ENCODE assay signal across 11 cellular contexts in the genomic region with DNA sequence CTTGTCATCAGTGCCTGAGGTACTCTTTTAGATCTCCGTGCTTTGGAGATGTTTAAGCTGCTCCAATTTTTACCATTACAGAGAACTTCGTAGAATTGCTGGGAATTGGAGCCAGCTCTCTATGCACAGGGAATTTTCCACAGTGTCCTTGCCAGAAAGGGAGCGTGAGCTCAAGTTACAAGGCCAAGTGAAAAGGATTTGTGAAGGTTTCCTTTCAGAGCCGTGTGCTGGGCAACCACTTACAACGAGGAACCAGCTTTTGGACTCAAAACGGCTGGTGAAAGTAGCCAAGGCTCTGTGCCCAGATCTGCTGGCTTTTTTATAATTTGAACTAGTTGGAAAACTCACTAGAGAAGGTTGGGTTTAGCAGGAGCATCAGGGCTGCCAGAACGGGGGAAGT.
DNase-seq lines count a peak whose midpoint lies in the region; ATAC-seq and TF ChIP-seq lines count a peak whose summit lies in the region.
"Had no signal": no experiment of that assay in that cellular context is flagged by ENCODE, and none has a peak within 500 bp of the region (broad histone marks: within the 10 kb centered on the region; RNA-seq: fewer than 3 reads in every experiment).

No MANE protein-coding gene starts in this region.

- H3K27ac ChIP-seq in adrenal gland (peak overlapping the region; percentile 34 to 84 (median 80)), left ventricle myocardium inferior (replicated peaks) (peak overlapping the region; percentile 29), prostate gland (peak overlapping the region; percentile 70 to 72), left lung (peak overlapping the region in 1 of 2 donors; percentile 10)

- H3K36me3 Mint-ChIP-seq in activated naive CD4-positive, alpha-beta T cell treated with anti-CD3 and anti-CD28 coated beads, Interleukin-2, amount 50 U/mL, for 72 hours = peaks cover 5 to 11% of the 10 kb centered on the region in 2 donors

- intact Hi-C loops in adrenal gland (cut with DNase I) (no loop called here), left ventricle myocardium inferior (cut with micrococcal nuclease) (no loop called here), prostate gland (cut with DNase I) (loop anchor here (10.0 kb wide), 1 partner anchor 52 kb away; no protein-coding TSS in a partner anchor), left lung (cut with DNase I) (no loop called here)

- no peaks in the 10 kb centered on the region for H3K27me3 ChIP-seq in adrenal gland
- H3K27me3 ChIP-seq in left ventricle myocardium inferior (ENCODE audit: low read depth) = no peaks in the 10 kb centered on the region
- no peaks in the 10 kb centered on the region for H3K27me3 ChIP-seq in prostate gland (replicated peaks; ENCODE audit: insufficient read depth)
- no peaks in the 10 kb centered on the region for H3K27me3 ChIP-seq in left lung

- WGBS in adrenal gland, 4 donors = 27 to 33% (median 30%) methylated on average over 7 of the region's 7 CpGs
- WGBS in prostate gland = 10% methylated on average over 7 of the region's 7 CpGs

- H3K4me1 ChIP-seq in adrenal gland (replicated peaks in 1 of 2) = peaks cover 17 to 42% of the 10 kb centered on the region in 2 donors
- H3K4me1 ChIP-seq in left ventricle myocardium inferior = peaks cover 37% of the 10 kb centered on the region
- peaks cover 20% of the 10 kb centered on the region for H3K4me1 ChIP-seq in prostate gland (replicated peaks)
- H3K4me1 ChIP-seq in left lung = peaks cover 4 to 14% of the 10 kb centered on the region in 2 donors
- H3K4me1 ChIP-seq: Caco-2 had no signal

- no peaks in the 10 kb centered on the region for H3K36me3 ChIP-seq in adrenal gland (replicated peaks in 1 of 2)
- no peaks in the 10 kb centered on the region for H3K36me3 ChIP-seq in left ventricle myocardium inferior
- no peaks in the 10 kb centered on the region for H3K36me3 ChIP-seq in prostate gland
- H3K36me3 ChIP-seq in left lung = no peaks in the 10 kb centered on the region

- TF ChIP-seq CTCF in adrenal gland (IDR thresholded peaks at IDR 0.05) (no peak), left ventricle myocardium inferior (IDR thresholded peaks at IDR 0.05; ENCODE audit: borderline replicate concordance) (no peak), prostate gland (IDR thresholded peaks at IDR 0.05) (no peak), left lung (IDR thresholded peaks at IDR 0.05) (no peak)

- no peak overlapping the region for H3K27ac Mint-ChIP-seq in activated naive CD4-positive, alpha-beta T cell treated with anti-CD3 and anti-CD28 coated beads, Interleukin-2, amount 50 U/mL, for 72 hours
- H3K27ac Mint-ChIP-seq: T-helper 1 cell treated with Interleukin-12 subunit alpha and Interleukin-12 subunit beta and Interleukin-4 antibody, amounts not matched to agents 30 μg/mL and 1 μg/mL, for 36 hours had no signal

- no peak for ATAC-seq in activated naive CD4-positive, alpha-beta T cell treated with anti-CD3 and anti-CD28 coated beads, Interleukin-2, amount 50 U/mL, for 72 hours
- ATAC-seq in left lung = no peak
- ATAC-seq in HG02588 (IDR thresholded peaks at IDR 0.05; ENCODE audit: unreplicated experiment) = no peak

- H3K4me3 ChIP-seq in adrenal gland (no peak overlapping the region), left ventricle myocardium inferior (no peak overlapping the region), prostate gland (no peak overlapping the region), left lung (no peak overlapping the region)

- peaks cover 4 to 11% of the 10 kb centered on the region in 2 donors for H3K9me3 Mint-ChIP-seq in activated naive CD4-positive, alpha-beta T cell treated with anti-CD3 and anti-CD28 coated beads, Interleukin-2, amount 50 U/mL, for 72 hours

- DNase-seq in C1 segment of cervical spinal cord (lab: John Stamatoyannopoulos, UW) (peak in 9 of 14 donors; percentile 15 to 56 (median 43)), adrenal gland (peak in 6 of 7 donors; percentile 51 to 75 (median 62)), left ventricle myocardium inferior (no peak), prostate gland (ENCODE audit: low spot score) (peak; percentile 63), cerebellar nuclear complex (lab: John Stamatoyannopoulos, UW) (no peak), left lung (no peak)
- DNase-seq in activated naive CD4-positive, alpha-beta T cell treated with anti-CD3 and anti-CD28 coated beads, Interleukin-2, amount 50 U/mL, for 72 hours (ENCODE audit: low spot score in 2 of 2) = no peak
- DNase-seq: activated T-cell treated with anti-CD3 and anti-CD28 coated beads, Interleukin-2, amount 50 U/mL, for 1 hour; Caco-2 had no signal

- TF ChIP-seq POLR2A in adrenal gland (IDR thresholded peaks at IDR 0.05) (peak in 1 of 2 donors; percentile 22), prostate gland (IDR thresholded peaks at IDR 0.05) (no peak)

- H3K9me3 ChIP-seq in adrenal gland (replicated peaks in 1 of 3) (no peaks in the 10 kb centered on the region), left ventricle myocardium inferior (replicated peaks) (peaks cover 10% of the 10 kb centered on the region), prostate gland (no peaks in the 10 kb centered on the region), left lung (peaks cover 0 to 9% of the 10 kb centered on the region in 2 donors)

Comparison
In these comparisons a context has a peak if more than half of its experiments do, and no peak if none do; other contexts are left out.
1. DNase-seq: peak in C1 segment of cervical spinal cord (9 of 14), adrenal gland (6 of 7) and prostate gland (single experiment); none in left ventricle myocardium inferior (single experiment), cerebellar nuclear complex (0 of 2), activated naive CD4-positive, alpha-beta T cell treated with anti-CD3 and anti-CD28 coated beads, Interleukin-2, amount 50 U/mL, for 72 hours (0 of 2) and left lung (0 of 2).